ENCODE assay signal across 9 cellular contexts in genomic region chr1:206204871-206205270, GRCh38. TPM values are rescaled to one million over a fixed set of nuclear protein-coding genes. Genes with fewer than 3 reads are reported as not detected.
DNase-seq lines count a peak whose midpoint lies in the region; ATAC-seq and TF ChIP-seq lines count a peak whose summit lies in the region.
"Not testable (repeated sequence)": the region's sequence is repeated elsewhere in the genome, so short reads cannot be mapped to it uniquely, and the experiment has no call there.
"Had no signal": no experiment of that assay in that cellular context is flagged by ENCODE, and none has a peak within 500 bp of the region (broad histone marks: within the 10 kb centered on the region; RNA-seq: fewer than 3 reads in every experiment).

No MANE protein-coding gene starts in this region.

- DNase-seq in AG10803 (ENCODE audit: low read depth) (peak; percentile 30), RKO (ENCODE audit: low spot score) (peak; percentile 4), left ventricle myocardium superior (peak; percentile 31)
- DNase-seq in activated T-cell treated with anti-CD3 and anti-CD28 coated beads, Interleukin-2, amount 50 U/mL, for 48 hours = peak; percentile 27 to 30
- peak in 6 of 9 donors; percentile 4 to 27 (median 7) for DNase-seq in naive thymus-derived CD4-positive, alpha-beta T cell
- DNase-seq in stimulated activated CD8-positive, alpha-beta memory T cell treated with anti-CD3 and anti-CD28 coated beads, Interleukin-4, amount 100 ng/mL, for 48 hours = peak; percentile 24

- not testable (repeated sequence) for H3K4me1 ChIP-seq in HEK293 (ENCODE audit: control insufficient read depth, insufficient read depth, low read length); naive thymus-derived CD4-positive, alpha-beta T cell (ENCODE audit: control insufficient read depth in 2 of 2, insufficient read depth in 2 of 2, low read length in 2 of 2)

- H3K27ac ChIP-seq in HEK293 (ENCODE audit: extremely low read depth, low read depth, low read length) = peak overlapping the region; percentile 60; the same call in 1 of the 2 replicates
- not testable (repeated sequence) for H3K27ac ChIP-seq in naive thymus-derived CD4-positive, alpha-beta T cell (ENCODE audit: low read depth, low read length)

- ATAC-seq in left ventricle myocardium superior; naive thymus-derived CD4-positive, alpha-beta T cell: not testable (repeated sequence)

- H3K4me1 Mint-ChIP-seq in dendritic cell treated with granulocyte-macrophage colony-stimulating factor and Interleukin-4, amounts not matched to agents 40 ng/mL and 50 ng/mL, for 4 days (ENCODE audit: low read depth); naive thymus-derived CD4-positive, alpha-beta T cell: not testable (repeated sequence)

- not testable (repeated sequence) for H3K9me3 Mint-ChIP-seq in dendritic cell treated with granulocyte-macrophage colony-stimulating factor and Interleukin-4, amounts not matched to agents 40 ng/mL and 50 ng/mL, for 4 days; naive thymus-derived CD4-positive, alpha-beta T cell

- H3K4me3 ChIP-seq in AG10803 (ENCODE audit: low read length) = peak overlapping the region; percentile 44
- peak overlapping the region; percentile 34 for H3K4me3 ChIP-seq in HEK293 (ENCODE audit: low read depth, low read length)
- not testable (repeated sequence) for H3K4me3 ChIP-seq in naive thymus-derived CD4-positive, alpha-beta T cell (ENCODE audit: low read length)

- not testable (repeated sequence) for H3K36me3 ChIP-seq in HEK293 (ENCODE audit: control insufficient read depth in 2 of 2, insufficient read depth in 1 of 2, low read length in 2 of 2); naive thymus-derived CD4-positive, alpha-beta T cell (ENCODE audit: control insufficient read depth in 2 of 3, insufficient read depth in 3 of 3, low read length in 3 of 3)

- peak overlapping the region; percentile 76 for H3K27ac Mint-ChIP-seq in dendritic cell treated with granulocyte-macrophage colony-stimulating factor and Interleukin-4, amounts not matched to agents 40 ng/mL and 50 ng/mL, for 4 days
- peak overlapping the region in 2 of 9 donors; percentile 19 to 91 for H3K27ac Mint-ChIP-seq in naive thymus-derived CD4-positive, alpha-beta T cell

- POLR2A ChIA-PET in HEK293 (lab: Yijun Ruan, JAX); naive thymus-derived CD4-positive, alpha-beta T cell (lab: Charles Lee): not testable (repeated sequence)

- H3K4me3 Mint-ChIP-seq in dendritic cell treated with granulocyte-macrophage colony-stimulating factor and Interleukin-4, amounts not matched to agents 40 ng/mL and 50 ng/mL, for 4 days = peak overlapping the region; percentile 79
- peak overlapping the region; percentile 44 to 92 (median 84) for H3K4me3 Mint-ChIP-seq in naive thymus-derived CD4-positive, alpha-beta T cell

- H3K27me3 Mint-ChIP-seq in dendritic cell treated with granulocyte-macrophage colony-stimulating factor and Interleukin-4, amounts not matched to agents 40 ng/mL and 50 ng/mL, for 4 days; naive thymus-derived CD4-positive, alpha-beta T cell: not testable (repeated sequence)

- intact Hi-C loops in dendritic cell treated with granulocyte-macrophage colony-stimulating factor and Interleukin-4, amounts not matched to agents 40 ng/mL and 50 ng/mL, for 4 days (cut with micrococcal nuclease); left ventricle myocardium superior (cut with micrococcal nuclease); naive thymus-derived CD4-positive, alpha-beta T cell (cut with micrococcal nuclease): not testable (repeated sequence)

- TF ChIP-seq CTCF in AG10803 (conservative IDR thresholded peaks at IDR 0.05; ENCODE audit: low read length); HEK293 (tag by site-specific recombination; IDR thresholded peaks at IDR 0.05): not testable (repeated sequence)

- H3K9me3 ChIP-seq in HEK293 (ENCODE audit: control insufficient read depth, insufficient read depth, low read depth, low read length); naive thymus-derived CD4-positive, alpha-beta T cell (ENCODE audit: control insufficient read depth in 2 of 3, low read length in 3 of 3): not testable (repeated sequence)

- not testable (repeated sequence) for H3K36me3 Mint-ChIP-seq in dendritic cell treated with granulocyte-macrophage colony-stimulating factor and Interleukin-4, amounts not matched to agents 40 ng/mL and 50 ng/mL, for 4 days (ENCODE audit: low read depth); naive thymus-derived CD4-positive, alpha-beta T cell

- CTCF ChIA-PET in HEK293 (lab: Yijun Ruan, JAX); naive thymus-derived CD4-positive, alpha-beta T cell (lab: Charles Lee): not testable (repeated sequence)

- not testable (repeated sequence) for H3K27me3 ChIP-seq in naive thymus-derived CD4-positive, alpha-beta T cell (ENCODE audit: control insufficient read depth in 2 of 2, insufficient read depth in 2 of 2, low read length in 2 of 2)

TF ChIP-seq in HEK293, 187 proteins besides CTCF, POLR2A, EP300 and RAD21:
- TF ChIP-seq ZBTB26 (tag by site-specific recombination; optimal IDR thresholded peaks at IDR 0.05) (peak; percentile 31), GLIS1 (tag by site-specific recombination; IDR thresholded peaks at IDR 0.05) (peak; percentile 21; the same call in 1 of the 2 replicates), ZBTB8A (tag by site-specific recombination; IDR thresholded peaks at IDR 0.05) (0 out of 2 replicates have a peak, but pooled peaks have one; percentile 22), GLIS2 (tag by site-specific recombination; IDR thresholded peaks at IDR 0.05) (peak; percentile 24; the same call in 1 of the 2 replicates)
TF ChIP-seq in HEK293: peak in this region for 4; not testable (repeated sequence) for 183.

RNA-seq across cellular contexts. Expression of gene SRGAP2, which starts 1.5 kb away (rescaled TPM):
- 19.6 TPM for total RNA-seq in left ventricle myocardium superior
- total RNA-seq in naive thymus-derived CD4-positive, alpha-beta T cell = 100 to 1,000 TPM in 1 of 5 experiments, 10 to 100 TPM in 4; 11.7 to 118 (median 32.6) TPM
- polyA plus RNA-seq in naive thymus-derived CD4-positive, alpha-beta T cell = 1 to 10 TPM; 4.6 to 7.4 TPM

RNA-seq across cellular contexts. Expression of gene FAM72A, which starts 2.2 kb away (rescaled TPM):
- 1.5 TPM for total RNA-seq in left ventricle myocardium superior
- total RNA-seq in naive thymus-derived CD4-positive, alpha-beta T cell = 10 to 100 TPM in 1 of 5 experiments, 1 to 10 TPM in 3, under 1 TPM in 1; 0.79 to 19.5 (median 1.4) TPM
- polyA plus RNA-seq in naive thymus-derived CD4-positive, alpha-beta T cell = under 1 TPM in 1 of 2 donors, not detected in 1; 0.60 TPM
- total RNA-seq: thyroid gland had no signal
